Comparison of ENCODE assay signal across 35 cellular contexts in the genomic region with DNA sequence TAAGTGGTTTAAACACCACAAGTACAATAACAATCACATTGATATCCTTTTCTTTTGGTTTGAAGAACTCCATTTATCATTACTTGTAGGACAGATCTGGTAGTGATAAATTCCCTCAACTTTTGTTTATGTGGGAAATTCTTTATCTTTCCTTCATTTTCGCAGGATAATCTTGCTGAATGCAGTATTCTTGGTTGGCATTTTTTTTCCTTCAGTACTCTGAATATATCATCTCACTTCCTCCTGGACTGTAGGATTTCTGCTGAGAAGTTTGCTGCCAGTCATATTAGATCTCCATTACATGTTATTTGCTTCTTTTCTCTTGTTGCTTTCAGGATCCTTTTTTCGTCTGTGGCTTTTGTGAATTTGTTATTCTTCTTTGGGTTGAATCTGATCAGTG.
"Had no signal": no experiment of that assay in that cellular context is flagged by ENCODE, and none has a peak within 500 bp of the region (broad histone marks: within the 10 kb centered on the region; RNA-seq: fewer than 3 reads in every experiment).

No MANE protein-coding gene starts in this region.

- H3K4me3 ChIP-seq: MG63 had no signal

- H3K36me3 ChIP-seq: MG63 had no signal

- H3K27me3 ChIP-seq: MG63 had no signal

- DNase-seq: Kasumi-1, MG63, MM.1S, MV-4-11, NCI-H1048, NCI-H1092, NCI-H1092 treated with DMSO at 0.1 percent for 48 hours, NCI-H1105, NCI-H1105 treated with DMSO at 0.1 percent for 48 hours, NCI-H1417, NCI-H1417 treated with DMSO at 0.1 percent for 48 hours, NCI-H1436 treated with DMSO at 0.1 percent for 48 hours, NCI-H146, NCI-H1694, NCI-H1694 treated with DMSO at 0.1 percent for 48 hours, NCI-H187, NCI-H187 treated with DMSO at 0.1 percent for 48 hours, NCI-H1930, NCI-H2029, NCI-H2029 treated with DMSO at 0.1 percent for 48 hours, NCI-H2081, NCI-H2081 treated with DMSO at 0.1 percent for 48 hours, NCI-H2107, NCI-H2171, NCI-H2171 treated with DMSO at 0.1 percent for 48 hours, NCI-H2227 treated with DMSO at 0.1 percent for 48 hours, NCI-H226, NCI-H345, NCI-H446, NCI-H446 treated with DMSO at 0.1 percent for 48 hours, NCI-H510A, NCI-H510A treated with DMSO at 0.1 percent for 48 hours, NCI-H524, NCI-H524 treated with DMSO at 0.1 percent for 48 hours, NCI-H526 had no signal
